ENCODE assay signal across 1 cellular context in genomic region chrX:154096140-154097002, GRCh38.
TF ChIP-seq lines count a peak whose summit lies in the region.

No MANE protein-coding gene starts in this region.

TF ChIP-seq in K562, 482 proteins besides CTCF, POLR2A, EP300 and RAD21 (continued from another document and continues in another):
- 0 out of 2 replicates have a peak, but pooled peaks have one; percentile 35 for TF ChIP-seq HMBOX1 (IDR thresholded peaks at IDR 0.05)
- no peak for TF ChIP-seq ZEB2 (IDR thresholded peaks at IDR 0.05)
- no peak for TF ChIP-seq ATF2 (CRISPR knock-in tag; IDR thresholded peaks at IDR 0.05)
- TF ChIP-seq GTF2E2 (tag; IDR thresholded peaks at IDR 0.05) = peak; percentile 5; the same call in 1 of the 2 replicates
- TF ChIP-seq PRDM10 (IDR thresholded peaks at IDR 0.05; ENCODE audit: partially characterized antibody) = peak; percentile 9
- no peak for TF ChIP-seq EZH2 (IDR thresholded peaks at IDR 0.05; ENCODE audit: borderline replicate concordance, low read depth, low read length)
- 0 out of 2 replicates have a peak, but pooled peaks have one; percentile 42 for TF ChIP-seq MIER1 (IDR thresholded peaks at IDR 0.05; ENCODE audit: low read depth)
- no peak for TF ChIP-seq ZNF217 (CRISPR knock-in tag; IDR thresholded peaks at IDR 0.05)
- TF ChIP-seq BRD4 (IDR thresholded peaks at IDR 0.05) = 0 out of 2 replicates have a peak, but pooled peaks have one; percentile 34
- peak; percentile 62; the same call in 1 of the 2 replicates for TF ChIP-seq RBFOX2 (IDR thresholded peaks at IDR 0.05; ENCODE audit: low read depth, low read length)
- TF ChIP-seq RUNX1 (IDR thresholded peaks at IDR 0.05; ENCODE audit: low read depth) = no peak
- TF ChIP-seq POLR2H (tag; IDR thresholded peaks at IDR 0.05; ENCODE audit: low read depth) = no peak; the same call in 1 of the 2 replicates
- TF ChIP-seq LEF1 (IDR thresholded peaks at IDR 0.05) = no peak
- peak in 1 of 2 experiments; percentile 26 for TF ChIP-seq AFF1 (IDR thresholded peaks at IDR 0.05; ENCODE audit: low read depth in 1 of 2, partially characterized antibody in 2 of 2)
- TF ChIP-seq PBX2 (CRISPR knock-in tag; IDR thresholded peaks at IDR 0.05; ENCODE audit: low read depth) = no peak
- no peak for TF ChIP-seq PBX2 (tag; conservative IDR thresholded peaks at IDR 0.05; ENCODE audit: low read depth)
- no peak for TF ChIP-seq PATZ1 (CRISPR knock-in tag; IDR thresholded peaks at IDR 0.05; ENCODE audit: borderline replicate concordance)
- TF ChIP-seq STAT5A (IDR thresholded peaks at IDR 0.05; ENCODE audit: borderline replicate concordance, low read length) = no peak
- no peak for TF ChIP-seq MGA (IDR thresholded peaks at IDR 0.05)
- TF ChIP-seq NFE2 (IDR thresholded peaks at IDR 0.05; ENCODE audit: low read depth) = no peak; the same call in 1 of the 2 replicates
- 0 out of 2 replicates have a peak, but pooled peaks have one; percentile 6 for TF ChIP-seq NFRKB (IDR thresholded peaks at IDR 0.05; ENCODE audit: low read depth)
- no peak for TF ChIP-seq CREBBP (IDR thresholded peaks at IDR 0.05; ENCODE audit: low read depth, low read length)
- TF ChIP-seq POLR3A (IDR thresholded peaks at IDR 0.05; ENCODE audit: borderline replicate concordance, extremely low read depth, insufficient read depth, insufficient read length) = no peak
- TF ChIP-seq RBBP5 (IDR thresholded peaks at IDR 0.05; ENCODE audit: borderline replicate concordance, insufficient read depth, low read length, poor library complexity, severe bottlenecking) = peak; percentile 41
- no peak for TF ChIP-seq BCL6 (CRISPR knock-in tag; IDR thresholded peaks at IDR 0.05)
